Comparison of ENCODE assay signal across 6 cellular contexts in the genomic region with DNA sequence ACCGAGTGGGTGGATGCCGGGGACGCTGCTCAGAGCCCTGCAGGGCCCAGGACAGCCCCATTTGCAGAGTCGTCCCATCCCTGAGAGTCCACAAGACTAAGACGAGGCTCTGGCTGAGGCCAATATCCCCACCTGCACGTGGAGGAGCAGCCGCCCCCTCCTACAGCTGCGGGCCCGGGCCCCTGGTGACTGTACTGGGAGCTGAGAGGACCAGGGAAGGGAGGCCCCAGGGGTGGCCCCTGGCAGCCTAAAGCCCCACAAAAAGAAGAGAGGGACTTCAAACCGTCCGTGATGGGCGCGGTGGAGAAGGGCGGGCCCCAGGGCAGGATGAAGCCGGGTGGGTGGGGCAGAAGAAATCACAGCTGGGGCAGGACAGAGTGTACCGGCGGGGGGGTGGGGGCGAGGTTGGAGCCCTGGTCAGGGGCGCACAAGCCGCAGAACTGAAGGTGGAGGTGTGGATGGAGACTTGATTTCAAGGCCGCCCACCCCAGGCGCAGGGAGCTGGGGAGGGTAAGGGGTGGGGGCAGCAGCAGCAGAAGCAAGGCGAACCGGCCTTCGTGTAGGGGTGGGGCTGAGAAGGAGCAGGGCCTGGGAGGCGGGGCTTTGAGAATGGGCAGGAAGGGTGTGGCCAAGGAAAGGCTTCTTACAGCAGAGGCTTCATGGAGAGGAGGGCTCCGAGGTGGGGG. TPM values are rescaled to one million over a fixed set of nuclear protein-coding genes. Genes with fewer than 3 reads are reported as not detected.
DNase-seq lines count a peak whose midpoint lies in the region; ATAC-seq and TF ChIP-seq lines count a peak whose summit lies in the region.

No MANE protein-coding gene starts in this region.

- TF ChIP-seq CTCF in WTC11 (IDR thresholded peaks at IDR 0.05): no peak

- H3K36me3 Mint-ChIP-seq in WTC11: peaks cover 20% of the 10 kb centered on the region

- no peaks in the 10 kb centered on the region for H3K27me3 ChIP-seq in esophagus (ENCODE audit: control insufficient read depth in 1 of 2, insufficient read depth in 2 of 2, low read length in 2 of 2)

- POLR2A ChIA-PET in HEK293T (lab: Yijun Ruan, JAX): no interaction called here
- POLR2A ChIA-PET in WTC11 (lab: Charles Lee): interaction anchor here (0.6 to 1.3 kb wide), 2 partner anchors 8 to 55 kb away, joined by 3 to 4 read pairs; no protein-coding TSS in a partner anchor

- CTCF ChIA-PET in HEK293T (lab: Yijun Ruan, JAX): no interaction called here
- CTCF ChIA-PET in WTC11 (lab: Charles Lee): interaction anchor here (0.7 to 2.1 kb wide), 4 partner anchors 9 to 46 kb away, joined by 3 to 7 read pairs (median 3); no protein-coding TSS in a partner anchor

- DNase-seq in HEK293T (ENCODE audit: extremely low spot score): peak; percentile 76
- peak; percentile 91 for DNase-seq in WTC11 (ENCODE audit: low spot score)
- DNase-seq in stimulated activated CD4-positive, alpha-beta T cell treated with anti-CD3 and anti-CD28 coated beads, Interleukin-4, amount 100 ng/mL, for 48 hours (ENCODE audit: low read depth in 2 of 2): peak; percentile 77 to 81
- no peak for DNase-seq in NCI-H2196 treated with DMSO at 0.1 percent for 48 hours (lab: John Stamatoyannopoulos, UW; ENCODE audit: unreplicated experiment)
- no peak for DNase-seq in Ammon's horn (ENCODE audit: low spot score)

- WGBS in esophagus, 2 donors: 49 to 63% methylated on average over 26 to 27 of the region's 27 CpGs

- peak; percentile 78 for ATAC-seq in WTC11

- H3K27ac ChIP-seq in esophagus (ENCODE audit: low read depth in 2 of 2, low read length in 1 of 2): peak overlapping the region; percentile 38 to 65

- H3K36me3 ChIP-seq in esophagus (ENCODE audit: control insufficient read depth in 2 of 2, insufficient read depth in 2 of 2, low read length in 1 of 2): peaks cover 0 to 48% of the 10 kb centered on the region in 2 donors

- H3K9me3 Mint-ChIP-seq in WTC11: no peaks in the 10 kb centered on the region

- no peak overlapping the region for H3K4me3 ChIP-seq in esophagus (ENCODE audit: low read depth in 1 of 2, low read length in 2 of 2)

- no peaks in the 10 kb centered on the region for H3K27me3 Mint-ChIP-seq in WTC11 (ENCODE audit: low read depth)

- H3K27ac Mint-ChIP-seq in WTC11: no peak overlapping the region; the same call in 1 of the 2 replicates

- H3K4me3 Mint-ChIP-seq in WTC11: peak overlapping the region; percentile 59

- no peaks in the 10 kb centered on the region for H3K9me3 ChIP-seq in esophagus (ENCODE audit: control insufficient read depth in 2 of 2, insufficient read depth in 1 of 2, low read depth in 1 of 2, low read length in 1 of 2)

- peaks cover 3 to 21% of the 10 kb centered on the region in 2 donors for H3K4me1 ChIP-seq in esophagus (ENCODE audit: control insufficient read depth in 2 of 2, insufficient read depth in 2 of 2, low read length in 1 of 2)

- H3K4me1 Mint-ChIP-seq in WTC11: peaks cover 3% of the 10 kb centered on the region

TF ChIP-seq in HEK293T, 16 proteins besides CTCF, POLR2A, EP300 and RAD21:
- TF ChIP-seq ZNF384 (IDR thresholded peaks at IDR 0.05) (no peak), L3MBTL2 (conservative IDR thresholded peaks at IDR 0.05) (no peak), ELF4 (IDR thresholded peaks at IDR 0.05) (no peak)

TF ChIP-seq in WTC11, 78 proteins besides CTCF, POLR2A, EP300 and RAD21:
- TF ChIP-seq SMAD4 (CRISPR knock-in tag; IDR thresholded peaks at IDR 0.05): no peak
- no peak for TF ChIP-seq TEAD4 (CRISPR knock-in tag; IDR thresholded peaks at IDR 0.05)
- TF ChIP-seq IRF2 (CRISPR knock-in tag; IDR thresholded peaks at IDR 0.05; ENCODE audit: borderline replicate concordance, low read depth): no peak
- no peak for TF ChIP-seq ELF4 (CRISPR knock-in tag; IDR thresholded peaks at IDR 0.05; ENCODE audit: low read depth)
- TF ChIP-seq ZNF423 (CRISPR knock-in tag; IDR thresholded peaks at IDR 0.05): no peak
- no peak for TF ChIP-seq TCF7 (CRISPR knock-in tag; IDR thresholded peaks at IDR 0.05; ENCODE audit: low read depth)
- TF ChIP-seq, protein P1, sequence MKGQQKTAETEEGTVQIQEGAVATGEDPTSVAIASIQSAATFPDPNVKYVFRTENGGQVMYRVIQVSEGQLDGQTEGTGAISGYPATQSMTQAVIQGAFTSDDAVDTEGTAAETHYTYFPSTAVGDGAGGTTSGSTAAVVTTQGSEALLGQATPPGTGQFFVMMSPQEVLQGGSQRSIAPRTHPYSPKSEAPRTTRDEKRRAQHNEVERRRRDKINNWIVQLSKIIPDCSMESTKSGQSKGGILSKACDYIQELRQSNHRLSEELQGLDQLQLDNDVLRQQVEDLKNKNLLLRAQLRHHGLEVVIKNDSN (CRISPR knock-in tag; IDR thresholded peaks at IDR 0.05): no peak
- TF ChIP-seq ZNF317 (CRISPR knock-in tag; IDR thresholded peaks at IDR 0.05; ENCODE audit: borderline replicate concordance, low read depth): no peak
- TF ChIP-seq FOXP1 (CRISPR knock-in tag; IDR thresholded peaks at IDR 0.05; ENCODE audit: borderline replicate concordance): no peak
- TF ChIP-seq, protein P2, sequence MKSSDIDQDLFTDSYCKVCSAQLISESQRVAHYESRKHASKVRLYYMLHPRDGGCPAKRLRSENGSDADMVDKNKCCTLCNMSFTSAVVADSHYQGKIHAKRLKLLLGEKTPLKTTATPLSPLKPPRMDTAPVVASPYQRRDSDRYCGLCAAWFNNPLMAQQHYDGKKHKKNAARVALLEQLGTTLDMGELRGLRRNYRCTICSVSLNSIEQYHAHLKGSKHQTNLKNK (CRISPR knock-in tag; IDR thresholded peaks at IDR 0.05): no peak
TF ChIP-seq in WTC11: peak in this region for 0.

RNA-seq across cellular contexts. Expression of a gene that starts 12.9 kb away (rescaled TPM):
- total RNA-seq in WTC11 (2021): 1.7 to 2.7 TPM (median 2.5 TPM) in 3 replicates
- 10 to 100 TPM; 32.6 to 95.2 TPM for polyA plus RNA-seq in esophagus

RNA-seq across cellular contexts. Expression of a gene that starts 20.3 kb away (rescaled TPM):
- not detected in 3 replicates for total RNA-seq in WTC11 (2021)
- under 1 TPM; 0.24 to 0.68 TPM for polyA plus RNA-seq in esophagus

RNA-seq across cellular contexts. Expression of a gene that starts 20.6 kb away (rescaled TPM):
- total RNA-seq in WTC11 (2021): 66.9 to 88.8 TPM (median 84.5 TPM) in 3 replicates
- polyA plus RNA-seq in esophagus: 10 to 100 TPM; 33.0 to 46.2 TPM

RNA-seq across cellular contexts. Expression of a gene that starts 20.9 kb away (rescaled TPM):
- total RNA-seq in WTC11 (2021): not detected in 3 replicates
- polyA plus RNA-seq in esophagus: not detected

RNA-seq across cellular contexts. Expression of a gene that starts 31.6 kb away (rescaled TPM):
- total RNA-seq in WTC11 (2021): 0.53 to 0.82 TPM (median 0.61 TPM) in 3 replicates
- not detected for polyA plus RNA-seq in esophagus

Comparison
In these comparisons a context has a peak if more than half of its experiments do, and no peak if none do; other contexts are left out.
1. DNase-seq: peak in HEK293T (single experiment), WTC11 (single experiment) and stimulated activated CD4-positive, alpha-beta T cell treated with anti-CD3 and anti-CD28 coated beads, Interleukin-4, amount 100 ng/mL, for 48 hours (2 of 2); none in NCI-H2196 treated with DMSO at 0.1 percent for 48 hours (single experiment) and Ammon's horn (single experiment).